In genomic region chr6:161215193-161215592, GRCh38 we compare ENCODE assay signal across 11 cellular contexts. TPM values are rescaled to one million over a fixed set of nuclear protein-coding genes. Genes with fewer than 3 reads are reported as not detected.
DNase-seq lines count a peak whose midpoint lies in the region; ATAC-seq and TF ChIP-seq lines count a peak whose summit lies in the region.
"Had no signal": no experiment of that assay in that cellular context is flagged by ENCODE, and none has a peak within 500 bp of the region (broad histone marks: within the 10 kb centered on the region; RNA-seq: fewer than 3 reads in every experiment).

No MANE protein-coding gene starts in this region.

- H3K4me3 ChIP-seq in epithelial cell of esophagus (ENCODE audit: low read length) (no peak overlapping the region), trophoblast cell (ENCODE audit: low read depth, low read length) (no peak overlapping the region)
- H3K4me3 ChIP-seq: neural progenitor cell had no signal

- H3K27ac ChIP-seq in RWPE1 (no peak overlapping the region), trophoblast cell (ENCODE audit: low read depth, low read length) (no peak overlapping the region)
- H3K27ac ChIP-seq: KMS-11, neural progenitor cell had no signal

- no peak overlapping the region for H2BK12ac ChIP-seq in trophoblast cell (ENCODE audit: low read length)

- peaks cover 8 to 15% of the 10 kb centered on the region in 2 experiments for H3K36me3 ChIP-seq in trophoblast cell (ENCODE audit: control insufficient read depth in 1 of 2, insufficient read depth in 2 of 2, low read length in 2 of 2)

- intact Hi-C loops in sciatic nerve (cut with DNase I): no loop called here

- no peak overlapping the region for H3K23ac ChIP-seq in trophoblast cell (ENCODE audit: low read length)

- CTCF ChIA-PET in RWPE1 (lab: Yijun Ruan, JAX): no interaction called here

- no peak overlapping the region for H3K9ac ChIP-seq in trophoblast cell (ENCODE audit: low read length)
- H3K9ac ChIP-seq: KMS-11, neural progenitor cell had no signal

- no peak overlapping the region for H2BK5ac ChIP-seq in trophoblast cell (ENCODE audit: low read depth, low read length, poor library complexity)

- no peak overlapping the region for H3K4ac ChIP-seq in trophoblast cell (ENCODE audit: low read depth, low read length)

- TF ChIP-seq CTCF in RWPE1 (conservative IDR thresholded peaks at IDR 0.05; ENCODE audit: low read depth) (no peak), epithelial cell of esophagus (IDR thresholded peaks at IDR 0.05; ENCODE audit: insufficient read depth, low read depth, low read length, missing control alignments) (no peak)

- DNase-seq in GM03348 (ENCODE audit: low spot score) (peak; percentile 77), RWPE1 (ENCODE audit: low spot score) (peak; percentile 64), epithelial cell of esophagus (ENCODE audit: low read depth) (peak; percentile 95), trophoblast cell (peak; percentile 72 to 87), UCSD-AML1 (lab: John Stamatoyannopoulos, UW; ENCODE audit: unreplicated experiment) (no peak), sciatic nerve (ENCODE audit: low spot score) (no peak)
- DNase-seq: aorta had no signal

- no peak overlapping the region for H3K18ac ChIP-seq in trophoblast cell (ENCODE audit: low read length)

- no peaks in the 10 kb centered on the region for H3K27me3 ChIP-seq in trophoblast cell (ENCODE audit: insufficient read depth, low read length)
- H3K27me3 ChIP-seq: neural progenitor cell had no signal

- peaks cover 3% of the 10 kb centered on the region for H3K9me3 ChIP-seq in trophoblast cell (ENCODE audit: insufficient read depth, low read depth, low read length)

- WGBS in trophoblast cell (ENCODE audit: extremely low coverage, insufficient coverage, insufficient read length): no CpG with 5 or more reads among the region's 4 CpGs

- H3K79me1 ChIP-seq in trophoblast cell (ENCODE audit: low read length): no peaks in the 10 kb centered on the region

- H3K4me1 ChIP-seq in trophoblast cell (ENCODE audit: control insufficient read depth in 1 of 2, insufficient read depth in 2 of 2, low read length in 2 of 2): peaks cover 0 to 3% of the 10 kb centered on the region in 2 experiments
- H3K4me1 ChIP-seq: neural progenitor cell had no signal

- no peak overlapping the region for H4K12ac ChIP-seq in trophoblast cell (ENCODE audit: low read depth, low read length)

- ATAC-seq in HG03432 (IDR thresholded peaks at IDR 0.05; ENCODE audit: unreplicated experiment) (no peak), HG02678 (IDR thresholded peaks at IDR 0.05; ENCODE audit: unreplicated experiment) (no peak), sciatic nerve (no peak)

- H2AFZ ChIP-seq in trophoblast cell (ENCODE audit: insufficient read depth, low read length, poor library complexity): no peak overlapping the region
- H2AFZ ChIP-seq: neural progenitor cell had no signal

- no peak overlapping the region for H4K8ac ChIP-seq in trophoblast cell (ENCODE audit: low read depth, low read length)

- no peak overlapping the region for H3K14ac ChIP-seq in trophoblast cell (ENCODE audit: low read length)

- POLR2A ChIA-PET in RWPE1 (lab: Yijun Ruan, JAX; ENCODE audit: low non-redundant PET): no interaction called here

- H2BK120ac ChIP-seq in trophoblast cell (ENCODE audit: insufficient read depth, low read length, poor library complexity): no peak overlapping the region

- H4K91ac ChIP-seq in trophoblast cell (ENCODE audit: low read depth, low read length): no peak overlapping the region

- H3K4me2 ChIP-seq in trophoblast cell (ENCODE audit: low read length): no peak overlapping the region
- H3K4me2 ChIP-seq: KMS-11, neural progenitor cell had no signal

- no peak overlapping the region for H2AK5ac ChIP-seq in trophoblast cell (ENCODE audit: low read length)

- no peaks in the 10 kb centered on the region for H3K79me2 ChIP-seq in trophoblast cell (ENCODE audit: control insufficient read depth, insufficient read depth, low read length, poor library complexity)

RNA-seq across cellular contexts. Expression of gene AGPAT4, which starts 58.7 kb away (rescaled TPM):
- 10.5 and 11.6 TPM in 2 replicates for polyA plus RNA-seq in trophoblast cell (2013)
- 25.7 TPM for total RNA-seq in sciatic nerve

Comparison
In these comparisons a context has a peak if more than half of its experiments do, and no peak if none do; other contexts are left out.
1. DNase-seq: peak in GM03348 (single experiment), RWPE1 (single experiment), epithelial cell of esophagus (single experiment) and trophoblast cell (2 of 2); none in UCSD-AML1 (single experiment) and sciatic nerve (single experiment).